In the genomic region with DNA sequence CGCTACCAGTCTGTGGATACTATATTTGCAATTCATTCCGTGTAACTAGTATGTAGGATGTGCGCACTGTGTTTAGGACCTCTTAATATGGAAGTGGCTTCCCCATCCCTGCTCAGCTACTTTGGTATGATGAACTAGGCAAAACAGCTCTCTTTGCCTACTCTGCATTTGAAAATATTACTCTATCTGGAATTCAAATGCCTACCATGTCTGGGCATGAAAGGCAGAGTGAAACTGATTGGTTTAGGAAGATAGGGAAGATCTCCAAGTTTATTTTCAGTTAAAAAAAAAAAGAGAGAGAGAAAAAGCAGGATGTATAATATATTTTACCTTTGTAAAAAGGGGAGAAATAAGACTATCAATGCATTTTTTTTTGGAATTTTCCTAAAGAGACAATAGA, we compare ENCODE assay signal across 15 cellular contexts.
"Had no signal": no experiment of that assay in that cellular context is flagged by ENCODE, and none has a peak within 500 bp of the region (broad histone marks: within the 10 kb centered on the region; RNA-seq: fewer than 3 reads in every experiment).

No MANE protein-coding gene starts in this region.

- DNase-seq: colonic mucosa; dermis blood vessel endothelial cell; gastrocnemius medialis; heart right ventricle; hypothalamus; naive B cell; posterior cingulate gyrus; sigmoid colon; stimulated activated CD4-positive, alpha-beta T cell treated with anti-CD3 and anti-CD28 coated beads, Interleukin-2, amount 100 ng/mL, for 24 hours; stimulated activated CD4-positive, alpha-beta T cell treated with anti-CD3 and anti-CD28 coated beads, Interleukin-4, amount 100 ng/mL, for 4 hours; stimulated activated naive CD4-positive, alpha-beta T cell; trophoblast cell had no signal

- H3K4me3 ChIP-seq: colonic mucosa, gastrocnemius medialis, heart right ventricle, right atrium auricular region, sigmoid colon, skin epidermis had no signal

- H3K27ac ChIP-seq: colonic mucosa, gastrocnemius medialis, heart right ventricle, right atrium auricular region, sigmoid colon had no signal

- ATAC-seq: gastrocnemius medialis, heart right ventricle, left lobe of liver had no signal

- H3K9me3 ChIP-seq: colonic mucosa, right atrium auricular region, sigmoid colon had no signal

- H3K27me3 ChIP-seq: colonic mucosa, gastrocnemius medialis, heart right ventricle, right atrium auricular region, sigmoid colon had no signal

- H3K4me1 ChIP-seq: colonic mucosa, gastrocnemius medialis, heart right ventricle, right atrium auricular region, sigmoid colon had no signal

- H3K36me3 ChIP-seq: colonic mucosa, gastrocnemius medialis, heart right ventricle, right atrium auricular region, sigmoid colon had no signal
